Comparison of ENCODE assay signal across 12 cellular contexts in the genomic region with DNA sequence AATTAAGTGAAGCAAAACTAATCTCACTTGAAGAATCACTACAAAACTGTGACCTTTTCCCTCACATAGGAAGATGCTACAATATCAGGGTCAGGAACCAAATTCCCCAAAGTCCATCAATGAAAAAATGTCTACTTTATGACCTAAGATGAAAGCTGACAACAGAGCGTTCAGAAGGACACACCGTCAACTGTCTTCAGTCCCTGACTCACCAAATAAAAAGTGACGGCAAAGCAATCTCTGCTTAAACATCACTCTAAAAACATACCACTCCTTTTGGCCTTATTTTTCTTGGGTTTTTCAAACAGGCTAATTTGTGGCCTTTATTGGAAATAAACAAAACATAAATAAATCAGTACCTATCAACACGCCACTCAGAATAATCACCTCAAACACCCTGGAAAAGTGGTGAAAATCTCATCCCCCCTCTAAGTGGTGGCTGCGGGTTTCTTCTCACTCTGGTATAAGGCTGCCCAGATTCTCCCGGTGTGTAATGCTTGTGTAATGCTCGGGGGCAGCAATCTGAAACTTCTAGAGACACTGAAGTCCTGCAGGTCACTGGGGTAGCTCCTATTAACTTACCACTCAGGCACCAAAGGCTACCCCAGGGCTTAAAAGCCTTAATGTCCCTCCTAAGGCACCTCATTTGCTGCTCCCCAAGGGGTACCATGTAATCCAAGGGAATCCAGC. TPM values are rescaled to one million over a fixed set of nuclear protein-coding genes. Genes with fewer than 3 reads are reported as not detected.
A peak's percentile ranks its signal among the peaks of the same experiment; 100 is the strongest.
DNase-seq lines count a peak whose midpoint lies in the region; ATAC-seq and TF ChIP-seq lines count a peak whose summit lies in the region.
"Had no signal": no experiment of that assay in that cellular context is flagged by ENCODE, and none has a peak within 500 bp of the region (broad histone marks: within the 10 kb centered on the region; RNA-seq: fewer than 3 reads in every experiment).

No MANE protein-coding gene starts in this region.

- ATAC-seq in naive thymus-derived CD8-positive, alpha-beta T cell: no peak
- ATAC-seq in GM21528 (IDR thresholded peaks at IDR 0.05; ENCODE audit: low FRiP score, unreplicated experiment): no peak
- ATAC-seq: Panc1 had no signal

- POLR2A ChIA-PET in naive thymus-derived CD8-positive, alpha-beta T cell (lab: Charles Lee): interaction anchor here (1.0 to 9.7 kb wide), 9 partner anchors 9 to 71 kb away, joined by 3 to 97 read pairs (median 16); no protein-coding TSS in a partner anchor

- no peak overlapping the region for H3T11ph ChIP-seq in H9 (ENCODE audit: low read length)

- H4K20me1 ChIP-seq in BLaER1: peaks cover 100% of the 10 kb centered on the region
- no peaks in the 10 kb centered on the region for H4K20me1 ChIP-seq in H9 (ENCODE audit: control insufficient read depth, insufficient read depth, insufficient read length)

- H2BK5ac ChIP-seq in H9 (ENCODE audit: insufficient read length, low read length): no peak overlapping the region

- no peak for DNase-seq in H9
- no peak for DNase-seq in activated T-helper 1 cell treated with anti-CD3 and anti-CD28 coated beads, Interleukin-12 subunit alpha, Interleukin-12 subunit beta, Interleukin-2, Interleukin-4 antibody, amounts not matched to agents 30 ng/mL and 10 ng/mL and 1 ng/mL, durations not matched to agents 14 hours and 24 hours and 36 hours (ENCODE audit: low spot score)
- peak in 1 of 10 donors; percentile 52 for DNase-seq in naive thymus-derived CD8-positive, alpha-beta T cell
- no peak for DNase-seq in NCI-H510A treated with DMSO at 0.1 percent for 48 hours (lab: John Stamatoyannopoulos, UW)
- DNase-seq in germinal center (ENCODE audit: low spot score): no peak
- DNase-seq in NCI-H526 (lab: John Stamatoyannopoulos, UW): no peak
- DNase-seq: DMS79 treated with DMSO at 0.1 percent for 48 hours, NCI-H226, uterus had no signal

- no peak overlapping the region for H4K8ac ChIP-seq in H9 (replicated peaks; ENCODE audit: insufficient read length, low read depth, low read length)

- no peak overlapping the region for H2BK20ac ChIP-seq in H9 (ENCODE audit: low read depth, low read length, poor library complexity, severe bottlenecking)

- peaks cover 56% of the 10 kb centered on the region for H3K36me3 ChIP-seq in BLaER1
- H3K36me3 ChIP-seq: uterus had no signal

- H3K36me3 Mint-ChIP-seq in H9 (ENCODE audit: insufficient read depth in 1 of 3, low read depth in 3 of 3): peaks cover 4 to 11% (median 8%) of the 10 kb centered on the region in 3 experiments; a peak in 5 of 7 replicates
- H3K36me3 Mint-ChIP-seq in activated T-helper 1 cell treated with anti-CD3 and anti-CD28 coated beads, Interleukin-12 subunit alpha, Interleukin-12 subunit beta, Interleukin-2, Interleukin-4 antibody, amounts not matched to agents 30 ng/mL and 10 ng/mL and 1 ng/mL, durations not matched to agents 14 hours and 24 hours and 36 hours (ENCODE audit: low read depth): peaks cover 71% of the 10 kb centered on the region
- peaks cover 7 to 71% (median 37%) of the 10 kb centered on the region in 3 donors for H3K36me3 Mint-ChIP-seq in naive thymus-derived CD8-positive, alpha-beta T cell

- no peak overlapping the region for H3K56ac ChIP-seq in H9 (ENCODE audit: insufficient read length, low read depth, low read length)

- H3K4me1 ChIP-seq in BLaER1 (peaks cover 91% of the 10 kb centered on the region), H9 (ENCODE audit: insufficient read depth, low read length) (peaks cover 28% of the 10 kb centered on the region)
- H3K4me1 ChIP-seq: uterus had no signal

- no peak overlapping the region for H2BK120ac ChIP-seq in H9 (ENCODE audit: low read depth, low read length, poor library complexity, severe bottlenecking)

- no peak overlapping the region for H4K91ac ChIP-seq in H9 (ENCODE audit: insufficient read length, low read depth, low read length)

- no peak overlapping the region for H2BK12ac ChIP-seq in H9 (ENCODE audit: insufficient read length, low read depth, low read length)

- H3K9ac ChIP-seq in BLaER1 (no peak overlapping the region), H9 (ENCODE audit: extremely low read depth, insufficient read length, low read length) (no peak overlapping the region)

- peaks cover 17% of the 10 kb centered on the region; the same call in 1 of the 2 replicates for H3K79me2 ChIP-seq in H9 (ENCODE audit: insufficient read depth, low read length)

- H3K18ac ChIP-seq in H9 (ENCODE audit: insufficient read length, low read depth, low read length): peak overlapping the region; percentile 43

- H3K27ac Mint-ChIP-seq in H9: peak overlapping the region; percentile 34 to 85 (median 78); a peak in 6 of 7 replicates
- H3K27ac Mint-ChIP-seq in activated T-helper 1 cell treated with anti-CD3 and anti-CD28 coated beads, Interleukin-12 subunit alpha, Interleukin-12 subunit beta, Interleukin-2, Interleukin-4 antibody, amounts not matched to agents 30 ng/mL and 10 ng/mL and 1 ng/mL, durations not matched to agents 14 hours and 24 hours and 36 hours: peak overlapping the region; percentile 98
- H3K27ac Mint-ChIP-seq in naive thymus-derived CD8-positive, alpha-beta T cell: peak overlapping the region; percentile 94 to 99 (median 97)

- H2AK5ac ChIP-seq in H9 (ENCODE audit: insufficient read length, low read length): no peak overlapping the region

- H3K14ac ChIP-seq in H9 (ENCODE audit: insufficient read depth, low read length): no peak overlapping the region

- H3K27me3 Mint-ChIP-seq in H9 (ENCODE audit: low read depth): no peaks in the 10 kb centered on the region
- no peaks in the 10 kb centered on the region for H3K27me3 Mint-ChIP-seq in activated T-helper 1 cell treated with anti-CD3 and anti-CD28 coated beads, Interleukin-12 subunit alpha, Interleukin-12 subunit beta, Interleukin-2, Interleukin-4 antibody, amounts not matched to agents 30 ng/mL and 10 ng/mL and 1 ng/mL, durations not matched to agents 14 hours and 24 hours and 36 hours (ENCODE audit: insufficient read depth)
- H3K27me3 Mint-ChIP-seq in naive thymus-derived CD8-positive, alpha-beta T cell: no peaks in the 10 kb centered on the region

- no peaks in the 10 kb centered on the region for H3K23me2 ChIP-seq in H9 (ENCODE audit: insufficient read length, low read depth, low read length, poor library complexity, severe bottlenecking)

- H3K4me3 Mint-ChIP-seq in H9: no peak overlapping the region; a peak in 1 of 5 replicates
- H3K4me3 Mint-ChIP-seq in activated T-helper 1 cell treated with anti-CD3 and anti-CD28 coated beads, Interleukin-12 subunit alpha, Interleukin-12 subunit beta, Interleukin-2, Interleukin-4 antibody, amounts not matched to agents 30 ng/mL and 10 ng/mL and 1 ng/mL, durations not matched to agents 14 hours and 24 hours and 36 hours: peak overlapping the region; percentile 74
- H3K4me3 Mint-ChIP-seq in naive thymus-derived CD8-positive, alpha-beta T cell: peak overlapping the region; percentile 75 to 90 (median 84)

- no peak overlapping the region for H3K23ac ChIP-seq in H9 (ENCODE audit: insufficient read length, low read depth, low read length)

- H3K4me2 ChIP-seq in BLaER1 (peak overlapping the region; percentile 17; the same call in 1 of the 2 replicates), H9 (ENCODE audit: insufficient read depth, insufficient read length, low read length) (no peak overlapping the region)

- TF ChIP-seq CTCF in H9 (conservative IDR thresholded peaks at IDR 0.05): no peak

- H2BK15ac ChIP-seq in H9 (ENCODE audit: low read depth, low read length): peak overlapping the region; percentile 31; the same call in 1 of the 2 replicates

- H3K4ac ChIP-seq in H9 (ENCODE audit: low read depth, low read length): no peak overlapping the region

- no peak overlapping the region for H2AFZ ChIP-seq in H9 (ENCODE audit: low read length)

- H3K9me3 ChIP-seq in BLaER1: no peaks in the 10 kb centered on the region
- H3K9me3 ChIP-seq in H9 (ENCODE audit: control insufficient read depth, low read depth, low read length): no peaks in the 10 kb centered on the region
- H3K9me3 ChIP-seq: uterus had no signal

- H3K9me3 Mint-ChIP-seq in H9: 0 out of 5 replicates have a peak, but pooled peaks cover 0 to 2% of the 10 kb centered on the region in 2 experiments
- H3K9me3 Mint-ChIP-seq in activated T-helper 1 cell treated with anti-CD3 and anti-CD28 coated beads, Interleukin-12 subunit alpha, Interleukin-12 subunit beta, Interleukin-2, Interleukin-4 antibody, amounts not matched to agents 30 ng/mL and 10 ng/mL and 1 ng/mL, durations not matched to agents 14 hours and 24 hours and 36 hours: no peaks in the 10 kb centered on the region
- no peaks in the 10 kb centered on the region for H3K9me3 Mint-ChIP-seq in naive thymus-derived CD8-positive, alpha-beta T cell

- H3K4me1 Mint-ChIP-seq in H9: peaks cover 65 to 72% of the 10 kb centered on the region in 2 experiments
- peaks cover 94% of the 10 kb centered on the region for H3K4me1 Mint-ChIP-seq in activated T-helper 1 cell treated with anti-CD3 and anti-CD28 coated beads, Interleukin-12 subunit alpha, Interleukin-12 subunit beta, Interleukin-2, Interleukin-4 antibody, amounts not matched to agents 30 ng/mL and 10 ng/mL and 1 ng/mL, durations not matched to agents 14 hours and 24 hours and 36 hours (ENCODE audit: low read depth)
- peaks cover 65 to 99% (median 96%) of the 10 kb centered on the region in 4 donors for H3K4me1 Mint-ChIP-seq in naive thymus-derived CD8-positive, alpha-beta T cell

- H3K27ac ChIP-seq in BLaER1 (no peak overlapping the region), H9 (ENCODE audit: insufficient read length, low read depth, low read length) (no peak overlapping the region)
- H3K27ac ChIP-seq: uterus had no signal

- intact Hi-C loops in activated T-helper 1 cell treated with anti-CD3 and anti-CD28 coated beads, Interleukin-12 subunit alpha, Interleukin-12 subunit beta, Interleukin-2, Interleukin-4 antibody, amounts not matched to agents 30 ng/mL and 10 ng/mL and 1 ng/mL, durations not matched to agents 14 hours and 24 hours and 36 hours (cut with micrococcal nuclease): no loop called here

- no peaks in the 10 kb centered on the region for H3K27me3 ChIP-seq in BLaER1
- H3K27me3 ChIP-seq in H9 (ENCODE audit: insufficient read depth, low read length): no peaks in the 10 kb centered on the region
- H3K27me3 ChIP-seq: uterus had no signal

- no CpG with 5 or more reads among the region's 7 CpGs for WGBS in H9 (ENCODE audit: extremely low coverage, insufficient read length, low lambda C conversion rate)

- H4K5ac ChIP-seq in H9 (ENCODE audit: insufficient read length, low read depth, low read length): no peak overlapping the region

- peaks cover 7% of the 10 kb centered on the region for H3K79me1 ChIP-seq in H9 (ENCODE audit: insufficient read depth, low read depth, low read length, poor library complexity, severe bottlenecking)

- H3K4me3 ChIP-seq in BLaER1: no peak overlapping the region
- H3K4me3 ChIP-seq: uterus had no signal

RNA-seq across cellular contexts. Expression of gene SEMA4D, which starts 29.5 kb away (rescaled TPM):
- total RNA-seq in H9 (2021): 41.8 and 47.2 TPM in 2 replicates
- total RNA-seq in activated T-helper 1 cell treated with anti-CD3 and anti-CD28 coated beads, Interleukin-12 subunit alpha, Interleukin-12 subunit beta, Interleukin-2, Interleukin-4 antibody, amounts not matched to agents 30 ng/mL and 10 ng/mL and 1 ng/mL, durations not matched to agents 14 hours and 24 hours and 36 hours: 388 and 411 TPM in 2 replicates
- total RNA-seq in naive thymus-derived CD8-positive, alpha-beta T cell: 100 to 1,000 TPM; 565 to 573 TPM
- 100 to 1,000 TPM; 154 to 359 (median 176) TPM for polyA plus RNA-seq in naive thymus-derived CD8-positive, alpha-beta T cell

Comparison
In these comparisons a context has a peak if more than half of its experiments do, and no peak if none do; other contexts are left out.
1. H3K4me3 Mint-ChIP-seq: peak in activated T-helper 1 cell treated with anti-CD3 and anti-CD28 coated beads, Interleukin-12 subunit alpha, Interleukin-12 subunit beta, Interleukin-2, Interleukin-4 antibody, amounts not matched to agents 30 ng/mL and 10 ng/mL and 1 ng/mL, durations not matched to agents 14 hours and 24 hours and 36 hours (single experiment) and naive thymus-derived CD8-positive, alpha-beta T cell (10 of 10); none in H9 (0 of 2).
2. Peak in every context shown above with its lines, with median percentiles within 50 percentile points of each other: H3K27ac Mint-ChIP-seq.